Comparison of ENCODE assay signal across 11 cellular contexts in the genomic region with DNA sequence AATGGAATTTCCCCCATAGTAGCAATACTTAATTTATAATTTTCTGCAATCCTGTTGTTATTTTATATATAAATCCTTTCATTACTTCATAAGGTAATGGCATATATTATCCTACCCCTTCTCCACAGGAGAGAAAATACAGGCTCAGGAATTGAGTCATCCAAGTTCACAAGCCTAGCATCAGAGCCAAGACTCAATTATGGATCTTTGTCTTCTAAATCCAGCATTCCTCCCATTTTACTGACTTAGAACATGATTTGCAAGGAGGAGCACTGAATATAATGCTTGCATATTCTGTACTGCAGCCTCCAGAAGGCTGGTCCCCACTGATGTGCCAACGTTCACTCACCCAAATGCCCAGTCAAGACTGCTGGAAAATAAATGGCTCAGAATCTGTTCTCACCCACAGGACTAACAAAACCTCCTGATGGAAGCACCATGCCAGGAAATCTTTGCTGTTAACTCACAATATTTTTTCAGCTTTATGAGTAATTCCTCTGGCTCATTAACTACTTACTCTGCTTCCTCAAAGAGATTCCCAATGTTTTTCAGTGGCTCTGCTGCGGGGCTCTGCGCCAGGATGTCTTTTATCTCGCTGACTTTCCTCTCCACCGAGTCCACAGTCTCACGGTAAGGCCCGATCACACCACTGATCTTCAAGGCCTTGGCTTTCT. TPM values are rescaled to one million over a fixed set of nuclear protein-coding genes. Genes with fewer than 3 reads are reported as not detected.
A peak's percentile ranks its signal among the peaks of the same experiment; 100 is the strongest.
DNase-seq lines count a peak whose midpoint lies in the region; ATAC-seq and TF ChIP-seq lines count a peak whose summit lies in the region.
"Had no signal": no experiment of that assay in that cellular context is flagged by ENCODE, and none has a peak within 500 bp of the region (broad histone marks: within the 10 kb centered on the region; RNA-seq: fewer than 3 reads in every experiment).

No MANE protein-coding gene starts in this region.

- H3K4me3 ChIP-seq in fibroblast of villous mesenchyme (ENCODE audit: low read depth, low read length) = no peak overlapping the region
- H3K4me3 ChIP-seq in ovary = no peak overlapping the region
- H3K4me3 ChIP-seq: BLaER1 treated with 17β-estradiol and CSF1 and Interleukin-3, amounts not matched to agents 10 nM and 100 nM had no signal

- H3K27ac ChIP-seq in ovary = peak overlapping the region in 1 of 2 donors; percentile 17
- H3K27ac ChIP-seq: BLaER1 treated with 17β-estradiol and CSF1 and Interleukin-3, amounts not matched to agents 10 nM and 100 nM; neutrophil had no signal

- H3K27me3 ChIP-seq in ovary = no peaks in the 10 kb centered on the region
- H3K27me3 ChIP-seq: BLaER1 treated with 17β-estradiol and CSF1 and Interleukin-3, amounts not matched to agents 10 nM and 100 nM; neutrophil had no signal

- no peaks in the 10 kb centered on the region for H3K36me3 ChIP-seq in ovary

- TF ChIP-seq CTCF in fibroblast of villous mesenchyme (IDR thresholded peaks at IDR 0.05; ENCODE audit: insufficient read depth, low read depth, low read length) (no peak), ovary (IDR thresholded peaks at IDR 0.05) (no peak)

- DNase-seq in ACHN = peak; percentile 83
- peak; percentile 57 for DNase-seq in fibroblast of villous mesenchyme (ENCODE audit: low read depth)
- peak; percentile 69 to 82 (median 75) for DNase-seq in ovary
- no peak for DNase-seq in SIG-M5 (lab: John Stamatoyannopoulos, UW)
- DNase-seq in NCI-H748 treated with DMSO at 0.1 percent for 48 hours (lab: John Stamatoyannopoulos, UW) = no peak
- DNase-seq in H4 (ENCODE audit: low spot score) = no peak
- DNase-seq in NCI-H345 treated with DMSO at 0.1 percent for 48 hours (lab: John Stamatoyannopoulos, UW; ENCODE audit: unreplicated experiment) = no peak
- DNase-seq: activated CD4-positive, CD25-positive, alpha-beta regulatory T cell had no signal

- peaks cover 18% of the 10 kb centered on the region for H3K4me1 ChIP-seq in ovary (ENCODE audit: insufficient read depth)

- WGBS in ovary, 3 donors = 4 to 8% (median 6%) methylated on average over 7 of the region's 7 CpGs

- no peak for TF ChIP-seq POLR2A in ovary (IDR thresholded peaks at IDR 0.05)

- in situ Hi-C loops in ACHN (cut with HindIII; ENCODE audit: low pct_ligation_motif_present, low pct_unique_long_range_greater_than_20kb, low sequenced_read_pairs) = no loop called here

- no peaks in the 10 kb centered on the region for H3K9me3 ChIP-seq in ovary
- H3K9me3 ChIP-seq: BLaER1 treated with 17β-estradiol and CSF1 and Interleukin-3, amounts not matched to agents 10 nM and 100 nM; neutrophil had no signal

- intact Hi-C loops in ovary (cut with DNase I) = no loop called here

- peak; percentile 57 for ATAC-seq in SK-N-SH treated with all-trans-retinoic acid at 6 μM for 48 hours

- no peak for TF ChIP-seq EP300 in ovary (IDR thresholded peaks at IDR 0.05)

TF ChIP-seq in SK-N-SH treated with all-trans-retinoic acid at 6 μM for 48 hours, 23 proteins besides CTCF, POLR2A, EP300 and RAD21:
- TF ChIP-seq ISL1 (CRISPR knock-in tag; IDR thresholded peaks at IDR 0.05) (peak; percentile 75), ZC3H10 (CRISPR knock-in tag; IDR thresholded peaks at IDR 0.05) (0 out of 2 replicates have a peak, but pooled peaks have one; percentile 43), BACH2 (CRISPR knock-in tag; IDR thresholded peaks at IDR 0.05; ENCODE audit: borderline replicate concordance) (no peak), TOX (CRISPR knock-in tag; IDR thresholded peaks at IDR 0.05; ENCODE audit: borderline replicate concordance) (no peak; the same call in 1 of the 2 replicates), PPARA (CRISPR knock-in tag; IDR thresholded peaks at IDR 0.05; ENCODE audit: borderline replicate concordance) (no peak)
- TF ChIP-seq, protein P1, sequence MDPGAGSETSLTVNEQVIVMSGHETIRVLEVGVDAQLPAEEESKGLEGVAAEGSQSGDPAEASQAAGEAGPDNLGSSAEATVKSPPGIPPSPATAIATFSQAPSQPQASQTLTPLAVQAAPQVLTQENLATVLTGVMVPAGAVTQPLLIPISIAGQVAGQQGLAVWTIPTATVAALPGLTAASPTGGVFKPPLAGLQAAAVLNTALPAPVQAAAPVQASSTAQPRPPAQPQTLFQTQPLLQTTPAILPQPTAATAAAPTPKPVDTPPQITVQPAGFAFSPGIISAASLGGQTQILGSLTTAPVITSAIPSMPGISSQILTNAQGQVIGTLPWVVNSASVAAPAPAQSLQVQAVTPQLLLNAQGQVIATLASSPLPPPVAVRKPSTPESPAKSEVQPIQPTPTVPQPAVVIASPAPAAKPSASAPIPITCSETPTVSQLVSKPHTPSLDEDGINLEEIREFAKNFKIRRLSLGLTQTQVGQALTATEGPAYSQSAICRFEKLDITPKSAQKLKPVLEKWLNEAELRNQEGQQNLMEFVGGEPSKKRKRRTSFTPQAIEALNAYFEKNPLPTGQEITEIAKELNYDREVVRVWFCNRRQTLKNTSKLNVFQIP (CRISPR knock-in tag; IDR thresholded peaks at IDR 0.05; ENCODE audit: borderline replicate concordance, low read depth) = no peak

RNA-seq across cellular contexts. Expression of a gene that starts 48.6 kb away (rescaled TPM):
- total RNA-seq in fibroblast of villous mesenchyme (51.5 and 63.9 TPM in 2 replicates), ovary (10 to 100 TPM; 35.4 to 72.1 (median 49.7) TPM)
- polyA plus RNA-seq in ovary = 10 to 100 TPM; 41.1 to 92.9 TPM
- total RNA-seq in H4 (2014; rRNA removed; shearing (Covaris generic)) = 127 and 130 TPM in 2 replicates

Comparison
In these comparisons a context has a peak if more than half of its experiments do, and no peak if none do; other contexts are left out.
1. DNase-seq: peak in ACHN (single experiment), fibroblast of villous mesenchyme (single experiment) and ovary (5 of 5); none in SIG-M5 (single experiment), NCI-H748 treated with DMSO at 0.1 percent for 48 hours (single experiment), H4 (single experiment) and NCI-H345 treated with DMSO at 0.1 percent for 48 hours (single experiment).